Comparison of ENCODE assay signal across 10 cellular contexts in the genomic region with DNA sequence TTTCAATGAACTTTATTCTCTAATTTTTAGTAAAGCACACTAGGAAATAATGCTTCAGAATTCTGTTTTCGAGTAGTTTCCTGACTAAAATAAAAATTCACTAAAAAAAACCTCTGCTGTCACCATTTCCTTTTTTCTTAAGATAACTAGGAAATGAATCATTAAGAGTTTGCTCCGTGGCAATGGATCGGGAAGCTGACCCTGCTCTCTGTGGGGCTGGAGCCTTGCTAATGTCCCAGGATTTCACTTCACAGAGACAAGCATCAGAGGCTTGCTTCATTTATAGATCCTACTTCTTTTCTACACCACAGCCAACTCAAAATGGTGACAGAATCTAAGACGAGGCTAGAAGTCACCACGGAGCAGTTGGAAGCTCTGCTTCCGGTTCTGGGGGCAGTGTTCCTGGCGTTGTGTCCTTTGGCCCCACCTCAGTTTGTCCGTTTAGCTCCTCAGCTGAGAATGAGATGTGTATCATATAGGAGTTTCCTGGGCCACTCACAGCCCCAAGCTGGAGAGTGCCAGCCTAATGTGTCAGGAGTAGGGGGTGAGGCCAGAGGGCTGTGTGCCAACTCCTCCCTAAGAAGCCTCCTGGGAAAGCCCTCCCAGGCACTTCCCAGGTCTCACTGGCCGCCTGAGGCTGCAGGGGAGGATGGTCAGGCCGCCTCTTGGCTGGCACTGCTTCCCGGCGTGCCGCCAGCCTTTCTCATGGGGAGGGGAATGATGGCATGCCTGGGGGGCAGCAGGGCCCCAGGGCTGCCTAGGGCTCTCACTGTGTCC. TPM values are rescaled to one million over a fixed set of nuclear protein-coding genes. Genes with fewer than 3 reads are reported as not detected.
A peak's percentile ranks its signal among the peaks of the same experiment; 100 is the strongest.
DNase-seq lines count a peak whose midpoint lies in the region; ATAC-seq and TF ChIP-seq lines count a peak whose summit lies in the region.
"Had no signal": no experiment of that assay in that cellular context is flagged by ENCODE, and none has a peak within 500 bp of the region (broad histone marks: within the 10 kb centered on the region; RNA-seq: fewer than 3 reads in every experiment).

No MANE protein-coding gene starts in this region.

- DNase-seq in AG08396 (ENCODE audit: low spot score) (peak; percentile 61), Kasumi-1 (lab: John Stamatoyannopoulos, UW) (peak; percentile 28 to 39), colonic mucosa (no peak), midbrain (lab: John Stamatoyannopoulos, UW) (peak; percentile 24), AML-193 (lab: John Stamatoyannopoulos, UW) (no peak)
- DNase-seq in activated T-cell treated with anti-CD3 and anti-CD28 coated beads, Interleukin-2, amount 50 U/mL, for 4 hours, result no peak

- no peak for TF ChIP-seq CTCF in colonic mucosa (IDR thresholded peaks at IDR 0.05)

- no peaks in the 10 kb centered on the region for H3K27me3 Mint-ChIP-seq in activated T-cell treated with anti-CD3 and anti-CD28 coated beads, Interleukin-2, amount 50 U/mL, for 4 hours (ENCODE audit: low read depth)

- peaks cover 15% of the 10 kb centered on the region for H3K4me1 ChIP-seq in colonic mucosa

- no peaks in the 10 kb centered on the region for H3K27me3 ChIP-seq in colonic mucosa
- H3K27me3 ChIP-seq: neutrophil had no signal

- no peak overlapping the region for H3K4me3 Mint-ChIP-seq in activated T-cell treated with anti-CD3 and anti-CD28 coated beads, Interleukin-2, amount 50 U/mL, for 4 hours

- no peaks in the 10 kb centered on the region for H3K9me3 ChIP-seq in colonic mucosa
- H3K9me3 ChIP-seq: neutrophil had no signal

- peaks cover 7% of the 10 kb centered on the region for H3K36me3 Mint-ChIP-seq in activated T-cell treated with anti-CD3 and anti-CD28 coated beads, Interleukin-2, amount 50 U/mL, for 4 hours (ENCODE audit: insufficient read depth)

- H3K36me3 ChIP-seq in colonic mucosa, result no peaks in the 10 kb centered on the region

- H3K4me1 Mint-ChIP-seq in activated T-cell treated with anti-CD3 and anti-CD28 coated beads, Interleukin-2, amount 50 U/mL, for 4 hours (ENCODE audit: low read depth), result peaks cover 76% of the 10 kb centered on the region

- no peak overlapping the region for H3K4me3 ChIP-seq in colonic mucosa

- ATAC-seq in GM18511 (IDR thresholded peaks at IDR 0.05; ENCODE audit: unreplicated experiment) (no peak), HG03025 (IDR thresholded peaks at IDR 0.05; ENCODE audit: low FRiP score, unreplicated experiment) (no peak)
- ATAC-seq in activated T-cell treated with anti-CD3 and anti-CD28 coated beads, Interleukin-2, amount 50 U/mL, for 4 hours, result no peak

- intact Hi-C loops in colonic mucosa (cut with DNase I), result no loop called here

- no peak overlapping the region for H3K9ac ChIP-seq in colonic mucosa (ENCODE audit: low read depth in 2 of 2, low read length in 2 of 2)

- no peaks in the 10 kb centered on the region for H3K9me3 Mint-ChIP-seq in activated T-cell treated with anti-CD3 and anti-CD28 coated beads, Interleukin-2, amount 50 U/mL, for 4 hours

- peak overlapping the region; percentile 3 for H3K27ac ChIP-seq in colonic mucosa
- H3K27ac ChIP-seq: neutrophil, VCaP had no signal

RNA-seq across cellular contexts. Expression of a gene that starts 19.6 kb away (rescaled TPM):
- total RNA-seq in colonic mucosa, result 10 to 100 TPM; 17.1 to 21.9 TPM
- 10 to 100 TPM; 24.7 to 27.4 (median 25.9) TPM for total RNA-seq in activated T-cell treated with anti-CD3 and anti-CD28 coated beads, Interleukin-2, amount 50 U/mL, for 4 hours

Comparison
In these comparisons a context has a peak if more than half of its experiments do, and no peak if none do; other contexts are left out.
1. DNase-seq: peak in AG08396 (single experiment), Kasumi-1 (2 of 2) and midbrain (single experiment); none in colonic mucosa (single experiment), AML-193 (0 of 2) and activated T-cell treated with anti-CD3 and anti-CD28 coated beads, Interleukin-2, amount 50 U/mL, for 4 hours (single experiment).